ENCODE assay signal across 24 cellular contexts in genomic region chr5:133298447-133298846, GRCh38.
DNase-seq lines count a peak whose midpoint lies in the region; ATAC-seq and TF ChIP-seq lines count a peak whose summit lies in the region.
"Had no signal": no experiment of that assay in that cellular context is flagged by ENCODE, and none has a peak within 500 bp of the region (broad histone marks: within the 10 kb centered on the region; RNA-seq: fewer than 3 reads in every experiment).

No MANE protein-coding gene starts in this region.

- no peak overlapping the region for H3K9ac ChIP-seq in MM.1S (ENCODE audit: low read length)
- H3K9ac ChIP-seq: BLaER1 treated with 17β-estradiol and CSF1 and Interleukin-3, amounts not matched to agents 10 nM and 100 nM; SK-N-SH had no signal

- ATAC-seq in activated T-helper 17 cell treated with anti-CD3 and anti-CD28 coated beads, Interleukin-2, amount 50 U/mL, for 72 hours (replicated peaks): peak; percentile 78
- ATAC-seq: heart left ventricle, left cardiac atrium had no signal

- no peak overlapping the region for H3K4me3 Mint-ChIP-seq in activated CD4-positive, alpha-beta memory T cell treated with anti-CD3 and anti-CD28 coated beads for 36 hours
- no peak overlapping the region for H3K4me3 Mint-ChIP-seq in activated CD4-positive, alpha-beta memory T cell treated with anti-CD3 and anti-CD28 coated beads, Interleukin-2, amount 10 ng/mL, durations not matched to agents 7 days and 5 days
- H3K4me3 Mint-ChIP-seq in activated T-helper 17 cell treated with anti-CD3 and anti-CD28 coated beads, Interleukin-2, amount 50 U/mL, for 72 hours: no peak overlapping the region
- H3K4me3 Mint-ChIP-seq: activated B cell treated with CpG ODN at 0.5 μM for 24 hours; central memory CD8-positive, alpha-beta T cell had no signal

- no peaks in the 10 kb centered on the region for H3K4me1 Mint-ChIP-seq in activated CD4-positive, alpha-beta memory T cell treated with anti-CD3 and anti-CD28 coated beads for 36 hours (ENCODE audit: low read depth)
- no peaks in the 10 kb centered on the region for H3K4me1 Mint-ChIP-seq in activated CD4-positive, alpha-beta memory T cell treated with anti-CD3 and anti-CD28 coated beads, Interleukin-2, amount 10 ng/mL, durations not matched to agents 7 days and 5 days
- no peaks in the 10 kb centered on the region for H3K4me1 Mint-ChIP-seq in activated T-helper 17 cell treated with anti-CD3 and anti-CD28 coated beads, Interleukin-2, amount 50 U/mL, for 72 hours
- H3K4me1 Mint-ChIP-seq: activated B cell treated with CpG ODN at 0.5 μM for 24 hours; central memory CD8-positive, alpha-beta T cell had no signal

- H3K27me3 Mint-ChIP-seq in activated CD4-positive, alpha-beta memory T cell treated with anti-CD3 and anti-CD28 coated beads for 36 hours: peaks cover 3% of the 10 kb centered on the region
- no peaks in the 10 kb centered on the region for H3K27me3 Mint-ChIP-seq in activated CD4-positive, alpha-beta memory T cell treated with anti-CD3 and anti-CD28 coated beads, Interleukin-2, amount 10 ng/mL, durations not matched to agents 7 days and 5 days
- H3K27me3 Mint-ChIP-seq in activated T-helper 17 cell treated with anti-CD3 and anti-CD28 coated beads, Interleukin-2, amount 50 U/mL, for 72 hours: no peaks in the 10 kb centered on the region
- H3K27me3 Mint-ChIP-seq: activated B cell treated with CpG ODN at 0.5 μM for 24 hours; central memory CD8-positive, alpha-beta T cell had no signal

- H3K79me2 ChIP-seq in MM.1S (ENCODE audit: low read length): no peaks in the 10 kb centered on the region

- POLR2A ChIA-PET in activated CD4-positive, alpha-beta memory T cell treated with anti-CD3 and anti-CD28 coated beads for 36 hours (lab: Charles Lee): interaction anchor here (0.9 kb wide), 1 partner anchor 67 kb away, joined by 3 read pairs; no protein-coding TSS in a partner anchor
- POLR2A ChIA-PET in activated CD4-positive, alpha-beta memory T cell treated with anti-CD3 and anti-CD28 coated beads, Interleukin-2, amount 10 ng/mL, durations not matched to agents 7 days and 5 days (lab: Charles Lee): no interaction called here

- H3K9me3 ChIP-seq in MM.1S (replicated peaks; ENCODE audit: insufficient read depth, low read length) (no peaks in the 10 kb centered on the region), MG63 (no peaks in the 10 kb centered on the region)
- H3K9me3 ChIP-seq: BLaER1 treated with 17β-estradiol and CSF1 and Interleukin-3, amounts not matched to agents 10 nM and 100 nM; heart left ventricle; SK-N-SH; upper lobe of left lung had no signal

- H3K9me3 Mint-ChIP-seq in activated CD4-positive, alpha-beta memory T cell treated with anti-CD3 and anti-CD28 coated beads for 36 hours: no peaks in the 10 kb centered on the region
- H3K9me3 Mint-ChIP-seq in activated CD4-positive, alpha-beta memory T cell treated with anti-CD3 and anti-CD28 coated beads, Interleukin-2, amount 10 ng/mL, durations not matched to agents 7 days and 5 days: no peaks in the 10 kb centered on the region
- H3K9me3 Mint-ChIP-seq in activated T-helper 17 cell treated with anti-CD3 and anti-CD28 coated beads, Interleukin-2, amount 50 U/mL, for 72 hours: no peaks in the 10 kb centered on the region
- H3K9me3 Mint-ChIP-seq: activated B cell treated with CpG ODN at 0.5 μM for 24 hours; central memory CD8-positive, alpha-beta T cell had no signal

- H3K36me3 Mint-ChIP-seq in activated CD4-positive, alpha-beta memory T cell treated with anti-CD3 and anti-CD28 coated beads for 36 hours: no peaks in the 10 kb centered on the region
- no peaks in the 10 kb centered on the region for H3K36me3 Mint-ChIP-seq in activated CD4-positive, alpha-beta memory T cell treated with anti-CD3 and anti-CD28 coated beads, Interleukin-2, amount 10 ng/mL, durations not matched to agents 7 days and 5 days (ENCODE audit: low read depth)
- no peaks in the 10 kb centered on the region for H3K36me3 Mint-ChIP-seq in activated T-helper 17 cell treated with anti-CD3 and anti-CD28 coated beads, Interleukin-2, amount 50 U/mL, for 72 hours (ENCODE audit: low read depth)

- 0 out of 2 replicates have a peak, but pooled peaks cover 3% of the 10 kb centered on the region for H3K4me1 ChIP-seq in MM.1S (ENCODE audit: low read length)
- H3K4me1 ChIP-seq: heart left ventricle, upper lobe of left lung had no signal

- H2AFZ ChIP-seq in MM.1S (ENCODE audit: low read length): no peak overlapping the region

- no peaks in the 10 kb centered on the region for H4K20me1 ChIP-seq in MM.1S (ENCODE audit: insufficient read depth, low read length)

- H3K4me3 ChIP-seq in MM.1S (ENCODE audit: low read length) (no peak overlapping the region), MG63 (no peak overlapping the region)
- H3K4me3 ChIP-seq: BLaER1 treated with 17β-estradiol and CSF1 and Interleukin-3, amounts not matched to agents 10 nM and 100 nM; dorsolateral prefrontal cortex; heart left ventricle; upper lobe of left lung had no signal

- H3K9me2 ChIP-seq in MM.1S (replicated peaks; ENCODE audit: insufficient read depth, low read length): no peaks in the 10 kb centered on the region
- H3K9me2 ChIP-seq: SK-N-SH had no signal

- no peaks in the 10 kb centered on the region for H3K27me3 ChIP-seq in MM.1S (replicated peaks; ENCODE audit: insufficient read depth, low read length)
- H3K27me3 ChIP-seq in MG63: no peaks in the 10 kb centered on the region; the same call in 1 of the 2 replicates
- H3K27me3 ChIP-seq: BLaER1 treated with 17β-estradiol and CSF1 and Interleukin-3, amounts not matched to agents 10 nM and 100 nM; dorsolateral prefrontal cortex; upper lobe of left lung had no signal

- TF ChIP-seq CTCF in MM.1S (IDR thresholded peaks at IDR 0.05; ENCODE audit: low read length): no peak

- peak; percentile 66 for DNase-seq in activated CD4-positive, alpha-beta memory T cell treated with anti-CD3 and anti-CD28 coated beads for 36 hours
- no peak for DNase-seq in activated CD4-positive, alpha-beta memory T cell treated with anti-CD3 and anti-CD28 coated beads, Interleukin-2, amount 10 ng/mL, durations not matched to agents 7 days and 5 days
- DNase-seq in MM.1S: peak; percentile 6
- peak; percentile 19 to 25 (median 21) for DNase-seq in stimulated activated CD4-positive, alpha-beta T cell treated with anti-CD3 and anti-CD28 coated beads, TNF-alpha, amount 100 ng/mL, for 48 hours (ENCODE audit: low read depth in 3 of 3)
- DNase-seq in midbrain (lab: John Stamatoyannopoulos, UW): no peak
- DNase-seq in Ammon's horn (ENCODE audit: low spot score): no peak
- no peak for DNase-seq in MG63
- DNase-seq: ACHN, activated B cell treated with CpG ODN at 0.5 μM for 24 hours, dorsolateral prefrontal cortex, heart left ventricle, left cardiac atrium, NCI-H1092 treated with DMSO at 0.1 percent for 48 hours, NCI-H2081 treated with DMSO at 0.1 percent for 48 hours, NCI-H446 treated with DMSO at 0.1 percent for 48 hours, occipital lobe, SK-N-SH, small intestine, T1000, upper lobe of left lung had no signal

- H3K36me3 ChIP-seq in MM.1S (replicated peaks; ENCODE audit: insufficient read depth, low read length): no peaks in the 10 kb centered on the region
- no peaks in the 10 kb centered on the region for H3K36me3 ChIP-seq in MG63
- H3K36me3 ChIP-seq: BLaER1 treated with 17β-estradiol and CSF1 and Interleukin-3, amounts not matched to agents 10 nM and 100 nM; heart left ventricle; upper lobe of left lung had no signal

- H3K27ac ChIP-seq in MM.1S (ENCODE audit: low read length): no peak overlapping the region
- H3K27ac ChIP-seq: BLaER1 treated with 17β-estradiol and CSF1 and Interleukin-3, amounts not matched to agents 10 nM and 100 nM; dorsolateral prefrontal cortex; epithelial cell of prostate; heart left ventricle; upper lobe of left lung had no signal

- intact Hi-C loops in activated CD4-positive, alpha-beta memory T cell treated with anti-CD3 and anti-CD28 coated beads for 36 hours (cut with micrococcal nuclease): loop anchor here (1.0 kb wide), 1 partner anchor 185 kb away; no protein-coding TSS in a partner anchor

- no peak overlapping the region for H3K4me2 ChIP-seq in MM.1S (ENCODE audit: low read depth, low read length)
- H3K4me2 ChIP-seq: BLaER1 treated with 17β-estradiol and CSF1 and Interleukin-3, amounts not matched to agents 10 nM and 100 nM; SK-N-SH had no signal

- no peaks in the 10 kb centered on the region for H3F3A ChIP-seq in MM.1S (ENCODE audit: insufficient read depth, low read length)

- CTCF ChIA-PET in activated CD4-positive, alpha-beta memory T cell treated with anti-CD3 and anti-CD28 coated beads for 36 hours (lab: Charles Lee): no interaction called here
- CTCF ChIA-PET in activated CD4-positive, alpha-beta memory T cell treated with anti-CD3 and anti-CD28 coated beads, Interleukin-2, amount 10 ng/mL, durations not matched to agents 7 days and 5 days (lab: Charles Lee): no interaction called here

- no peak overlapping the region for H3K27ac Mint-ChIP-seq in activated CD4-positive, alpha-beta memory T cell treated with anti-CD3 and anti-CD28 coated beads for 36 hours
- no peak overlapping the region for H3K27ac Mint-ChIP-seq in activated CD4-positive, alpha-beta memory T cell treated with anti-CD3 and anti-CD28 coated beads, Interleukin-2, amount 10 ng/mL, durations not matched to agents 7 days and 5 days
- no peak overlapping the region for H3K27ac Mint-ChIP-seq in activated T-helper 17 cell treated with anti-CD3 and anti-CD28 coated beads, Interleukin-2, amount 50 U/mL, for 72 hours
- H3K27ac Mint-ChIP-seq: activated B cell treated with CpG ODN at 0.5 μM for 24 hours had no signal

Comparison
In these comparisons a context has a peak if more than half of its experiments do, and no peak if none do; other contexts are left out.
1. DNase-seq: peak in activated CD4-positive, alpha-beta memory T cell treated with anti-CD3 and anti-CD28 coated beads for 36 hours (single experiment), MM.1S (single experiment) and stimulated activated CD4-positive, alpha-beta T cell treated with anti-CD3 and anti-CD28 coated beads, TNF-alpha, amount 100 ng/mL, for 48 hours (3 of 3); none in activated CD4-positive, alpha-beta memory T cell treated with anti-CD3 and anti-CD28 coated beads, Interleukin-2, amount 10 ng/mL, durations not matched to agents 7 days and 5 days (single experiment), midbrain (single experiment), Ammon's horn (single experiment) and MG63 (single experiment).